Comparison of ENCODE assay signal across 8 cellular contexts in genomic region chr5:149961186-149961685, GRCh38. TPM values are rescaled to one million over a fixed set of nuclear protein-coding genes. Genes with fewer than 3 reads are reported as not detected.
DNase-seq lines count a peak whose midpoint lies in the region; ATAC-seq, FAIRE-seq and TF ChIP-seq lines count a peak whose summit lies in the region.

No MANE protein-coding gene starts in this region.

- H3K79me2 ChIP-seq in DOHH2 (ENCODE audit: control insufficient read depth, low read length) (no peaks in the 10 kb centered on the region), OCI-LY3 (ENCODE audit: low read length) (no peaks in the 10 kb centered on the region), osteoblast (ENCODE audit: insufficient read depth, low read length) (peaks cover 15% of the 10 kb centered on the region)

- H3K4me3 ChIP-seq in DOHH2 (ENCODE audit: low read length) (peak overlapping the region; percentile 79), OCI-LY3 (ENCODE audit: low read length) (peak overlapping the region; percentile 92), epithelial cell of esophagus (ENCODE audit: low read length) (peak overlapping the region; percentile 61), osteoblast (ENCODE audit: insufficient read depth, low read length) (peak overlapping the region; percentile 87)

- H2AFZ ChIP-seq in OCI-LY3 (ENCODE audit: low read depth, low read length): peak overlapping the region; percentile 89; the same call in 1 of the 2 replicates
- H2AFZ ChIP-seq in osteoblast (ENCODE audit: low read length): peak overlapping the region; percentile 87

- peaks cover 24% of the 10 kb centered on the region for H3K4me1 ChIP-seq in DOHH2 (ENCODE audit: control insufficient read depth, low read length)
- peaks cover 13% of the 10 kb centered on the region for H3K4me1 ChIP-seq in OCI-LY3 (ENCODE audit: low read length)
- H3K4me1 ChIP-seq in osteoblast (ENCODE audit: insufficient read depth, low read length): peaks cover 14% of the 10 kb centered on the region

- no peaks in the 10 kb centered on the region for H3K9me2 ChIP-seq in DOHH2 (replicated peaks; ENCODE audit: control insufficient read depth, low read length)

- H3K4me2 ChIP-seq in DOHH2 (ENCODE audit: low read length) (peak overlapping the region; percentile 81), OCI-LY3 (ENCODE audit: low read length) (peak overlapping the region; percentile 98), osteoblast (ENCODE audit: insufficient read depth, low read length) (peak overlapping the region; percentile 92)

- no peaks in the 10 kb centered on the region for H3K36me3 ChIP-seq in DOHH2 (ENCODE audit: control insufficient read depth, low read length)
- H3K36me3 ChIP-seq in OCI-LY3 (replicated peaks; ENCODE audit: low read depth, low read length): no peaks in the 10 kb centered on the region
- H3K36me3 ChIP-seq in osteoblast (ENCODE audit: insufficient read depth, low read length): no peaks in the 10 kb centered on the region

- no peak for ATAC-seq in left lobe of liver
- ATAC-seq in HG03439 (IDR thresholded peaks at IDR 0.05; ENCODE audit: unreplicated experiment): no peak

- H3K27ac ChIP-seq in DOHH2 (ENCODE audit: low read depth, low read length) (no peak overlapping the region), OCI-LY3 (ENCODE audit: low read length) (no peak overlapping the region), osteoblast (ENCODE audit: low read depth, low read length) (peak overlapping the region; percentile 54)

- TF ChIP-seq CTCF in DOHH2 (IDR thresholded peaks at IDR 0.05; ENCODE audit: low read depth, low read length, poor library complexity, severe bottlenecking) (no peak), OCI-LY3 (IDR thresholded peaks at IDR 0.05; ENCODE audit: low read depth, low read length) (no peak), epithelial cell of esophagus (IDR thresholded peaks at IDR 0.05; ENCODE audit: insufficient read depth, low read depth, low read length, missing control alignments) (no peak), osteoblast (IDR thresholded peaks at IDR 0.05; ENCODE audit: extremely low read depth, low read depth, low read length) (no peak), D721Med (IDR thresholded peaks at IDR 0.05; ENCODE audit: insufficient read depth, missing control alignments) (no peak)

- no peak for DNase-seq in epithelial cell of esophagus (ENCODE audit: low read depth)
- peak; percentile 61 for DNase-seq in osteoblast (ENCODE audit: insufficient read length, low spot score, missing footprints)
- DNase-seq in left lobe of liver (ENCODE audit: low spot score): no peak
- no peak for DNase-seq in frontal cortex (ENCODE audit: low spot score in 2 of 2)
- DNase-seq in D721Med (ENCODE audit: insufficient read length, low spot score): no peak

- FAIRE-seq in frontal cortex (lab: Jason Lieb, UNC) (no peak), D721Med (lab: Jason Lieb, UNC) (no peak)

- no peaks in the 10 kb centered on the region for H4K20me1 ChIP-seq in DOHH2 (ENCODE audit: control insufficient read depth, insufficient read depth, low read depth, low read length)
- H4K20me1 ChIP-seq in OCI-LY3 (ENCODE audit: insufficient read depth, low read length): no peaks in the 10 kb centered on the region
- no peaks in the 10 kb centered on the region for H4K20me1 ChIP-seq in osteoblast (ENCODE audit: insufficient read depth, low read length)

- no peaks in the 10 kb centered on the region for H3K27me3 ChIP-seq in DOHH2 (ENCODE audit: control insufficient read depth, low read length)
- no peaks in the 10 kb centered on the region for H3K27me3 ChIP-seq in OCI-LY3 (ENCODE audit: low read depth, low read length)
- no peaks in the 10 kb centered on the region for H3K27me3 ChIP-seq in osteoblast (ENCODE audit: insufficient read depth, low read length)

- H3K9ac ChIP-seq in OCI-LY3 (ENCODE audit: low read length): peak overlapping the region; percentile 63

- H3K9me3 ChIP-seq in DOHH2 (ENCODE audit: control insufficient read depth, insufficient read depth, low read length): no peaks in the 10 kb centered on the region
- no peaks in the 10 kb centered on the region for H3K9me3 ChIP-seq in OCI-LY3 (ENCODE audit: insufficient read depth, low read length)
- no peaks in the 10 kb centered on the region for H3K9me3 ChIP-seq in osteoblast (ENCODE audit: low read depth, low read length)

- H3F3A ChIP-seq in DOHH2 (ENCODE audit: control insufficient read depth, insufficient read depth): peaks cover 5% of the 10 kb centered on the region; the same call in 1 of the 2 replicates

RNA-seq across cellular contexts. Expression of gene SLC26A2, which starts 0.7 kb away (rescaled TPM):
- total RNA-seq in osteoblast (22.1 and 22.7 TPM in 2 replicates), left lobe of liver (1.3 TPM), frontal cortex (16.3 TPM)

RNA-seq across cellular contexts. Expression of gene PDE6A, which starts 16.6 kb away (rescaled TPM):
- total RNA-seq in osteoblast: under 0.01 TPM in 2 replicates
- not detected for total RNA-seq in left lobe of liver
- not detected for total RNA-seq in frontal cortex

RNA-seq across cellular contexts. Expression of gene TIGD6, which starts 39.2 kb away (rescaled TPM):
- total RNA-seq in osteoblast: 9.1 and 9.8 TPM in 2 replicates
- total RNA-seq in left lobe of liver: 2.7 TPM
- 4.1 TPM for total RNA-seq in frontal cortex

RNA-seq across cellular contexts. Expression of gene HMGXB3, which starts 39.3 kb away (rescaled TPM):
- total RNA-seq in osteoblast: 49.8 and 54.3 TPM in 2 replicates
- 9.1 TPM for total RNA-seq in left lobe of liver
- total RNA-seq in frontal cortex: 21.2 TPM
